ENCODE assay signal across 8 cellular contexts in genomic region chr12:30286345-30286926, GRCh38.
DNase-seq lines count a peak whose midpoint lies in the region; ATAC-seq and TF ChIP-seq lines count a peak whose summit lies in the region.

No MANE protein-coding gene starts in this region.

- no peaks in the 10 kb centered on the region for H3K36me3 ChIP-seq in HAP-1 (replicated peaks)
- H3K36me3 ChIP-seq in Panc1 (ENCODE audit: control insufficient read depth, insufficient read depth, low read length), result no peaks in the 10 kb centered on the region

- no peak overlapping the region for H3K27ac ChIP-seq in Panc1 (ENCODE audit: low read length)
- no peak overlapping the region for H3K27ac ChIP-seq in foreskin keratinocyte

- BruUV-seq in Panc1 (replicated peaks; lab: Mats Ljungman, UMichigan), result no TSS peak

- DNase-seq in AG04449 (ENCODE audit: low read depth, low spot score), result no peak
- peak; percentile 37 to 70 for DNase-seq in HAP-1 (ENCODE audit: low spot score in 2 of 2)
- no peak for DNase-seq in Panc1 (ENCODE audit: low read depth, low spot score)
- peak in 1 of 2 donors; percentile 37 for DNase-seq in foreskin keratinocyte
- no peak for DNase-seq in HuH-7.5 (ENCODE audit: low spot score)
- no peak for DNase-seq in activated naive CD4-positive, alpha-beta T cell treated with anti-CD3 and anti-CD28 coated beads, Interleukin-2, amount 50 U/mL, for 16 hours

- in situ Hi-C loops in HAP-1 (cut with MboI; ENCODE audit: low sequenced_read_pairs), result loop anchor here (25.0 kb wide), 1 partner anchor 749 kb away; no protein-coding TSS in a partner anchor
- in situ Hi-C loops in Panc1 (cut with HindIII; ENCODE audit: low pct_unique_long_range_greater_than_20kb, low sequenced_read_pairs), result no loop called here

- H3K4me3 ChIP-seq in AG04449 (ENCODE audit: low read depth, low read length) (no peak overlapping the region), HAP-1 (no peak overlapping the region), Panc1 (ENCODE audit: low read depth in 2 of 2, low read length in 2 of 2) (no peak overlapping the region)

- no peaks in the 10 kb centered on the region for H3K9me3 ChIP-seq in HAP-1
- no peaks in the 10 kb centered on the region for H3K9me3 ChIP-seq in Panc1 (ENCODE audit: control insufficient read depth, insufficient read depth, low read depth, low read length)

- intact Hi-C loops in Panc1 (cut with micrococcal nuclease; ENCODE audit: unreplicated experiment), result no loop called here

- H3K27me3 ChIP-seq in HAP-1 (ENCODE audit: low read depth), result no peaks in the 10 kb centered on the region
- H3K27me3 ChIP-seq in Panc1 (ENCODE audit: control insufficient read depth, insufficient read depth, low read length), result no peaks in the 10 kb centered on the region
- peaks cover 5% of the 10 kb centered on the region for H3K27me3 ChIP-seq in foreskin keratinocyte

- TF ChIP-seq CTCF in AG04449 (IDR thresholded peaks at IDR 0.05; ENCODE audit: insufficient read depth, low read length, missing control alignments) (peak; percentile 39), Panc1 (IDR thresholded peaks at IDR 0.05) (peak; percentile 64; the same call in 1 of the 2 replicates), foreskin keratinocyte (conservative IDR thresholded peaks at IDR 0.05) (peak; percentile 75)

- ATAC-seq in Panc1, result no peak
- ATAC-seq in foreskin keratinocyte, result peak; percentile 62
- no peak for ATAC-seq in HG02840 (IDR thresholded peaks at IDR 0.05; ENCODE audit: low FRiP score, unreplicated experiment)
- ATAC-seq in HG03095 (IDR thresholded peaks at IDR 0.05; ENCODE audit: unreplicated experiment), result no peak

- H3K4me1 ChIP-seq in HAP-1, result no peaks in the 10 kb centered on the region
- H3K4me1 ChIP-seq in Panc1 (ENCODE audit: control insufficient read depth, insufficient read depth, low read length), result no peaks in the 10 kb centered on the region
- no peaks in the 10 kb centered on the region for H3K4me1 ChIP-seq in foreskin keratinocyte

- CTCF ChIA-PET in AG04449 (lab: Yijun Ruan, JAX), result interaction anchor here (2.3 kb wide), 1 partner anchor 734 kb away, joined by 8 read pairs; no protein-coding TSS in a partner anchor
- CTCF ChIA-PET in Panc1 (lab: Charles Lee), result no interaction called here

- POLR2A ChIA-PET in AG04449 (lab: Yijun Ruan, JAX), result no interaction called here
- POLR2A ChIA-PET in Panc1 (lab: Charles Lee), result no interaction called here

Comparison
In these comparisons a context has a peak if more than half of its experiments do, and no peak if none do; other contexts are left out.
1. DNase-seq: peak in HAP-1 (2 of 2); none in AG04449 (single experiment), Panc1 (single experiment), HuH-7.5 (single experiment) and activated naive CD4-positive, alpha-beta T cell treated with anti-CD3 and anti-CD28 coated beads, Interleukin-2, amount 50 U/mL, for 16 hours (single experiment).
2. Peak in every context shown above with its lines, with median percentiles within 50 percentile points of each other: CTCF ChIP-seq.